In the genomic region with DNA sequence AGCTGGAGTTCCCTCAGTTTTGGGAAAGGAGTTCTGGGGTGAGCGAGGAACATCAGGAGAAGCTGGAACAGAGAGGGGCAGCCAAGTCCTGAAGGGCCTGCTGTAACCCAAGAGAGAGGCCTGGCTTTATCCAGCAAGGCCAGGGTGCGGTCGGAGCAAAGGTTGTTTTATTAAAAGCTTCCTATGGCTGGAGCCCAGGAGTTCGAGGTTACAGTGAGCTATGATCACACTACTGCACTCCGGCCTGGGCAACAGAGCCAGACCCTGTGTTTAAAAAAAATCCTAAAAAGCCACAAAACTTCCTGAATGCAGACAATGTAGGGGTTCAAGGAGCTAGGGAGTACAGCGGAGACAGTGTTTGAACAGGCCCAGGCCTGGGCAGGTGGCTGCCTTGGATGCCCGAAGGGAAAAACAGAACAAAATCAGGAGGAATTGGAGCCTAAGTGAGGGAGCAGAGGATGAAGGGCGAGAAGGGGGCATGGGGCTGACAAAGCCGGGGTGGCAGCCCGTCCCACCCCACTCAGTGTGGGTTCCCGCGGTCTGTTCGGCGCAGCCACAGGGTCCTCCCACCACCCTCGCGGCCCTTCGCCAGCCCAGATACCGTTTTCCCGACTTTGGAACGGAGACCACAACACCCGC, we compare ENCODE assay signal across 8 cellular contexts. TPM values are rescaled to one million over a fixed set of nuclear protein-coding genes. Genes with fewer than 3 reads are reported as not detected.
DNase-seq lines count a peak whose midpoint lies in the region; ATAC-seq, FAIRE-seq and TF ChIP-seq lines count a peak whose summit lies in the region.

No MANE protein-coding gene starts in this region.

- H2BK12ac ChIP-seq in H1 (ENCODE audit: low read depth, low read length): peak overlapping the region; percentile 60; the same call in 1 of the 2 replicates

- no peak for FAIRE-seq in H1 (lab: Jason Lieb, UNC)

- CTCF ChIA-PET in H1 (lab: Charles Lee; ENCODE audit: partially characterized antibody): interaction anchor here (1.2 to 26.0 kb wide), 6 partner anchors 7 to 97 kb away, joined by 3 to 809 read pairs (median 45); partner anchors contain the start of genes MALAT1 and NEAT1

- TF ChIP-seq POLR2A in H1 (IDR thresholded peaks at IDR 0.05; ENCODE audit: control extremely low read depth in 1 of 2, low read depth in 2 of 2, low read length in 2 of 2): no peak

- H4K20me1 ChIP-seq in H1 (replicated peaks in 1 of 2; ENCODE audit: control insufficient read depth in 1 of 2, insufficient read depth in 2 of 2, low read length in 2 of 2): no peaks in the 10 kb centered on the region

- H3K36me3 ChIP-seq in GM06990 (ENCODE audit: control insufficient read depth, insufficient read depth, low read length): no peaks in the 10 kb centered on the region
- peaks cover 10% of the 10 kb centered on the region for H3K36me3 ChIP-seq in SJSA1
- H3K36me3 ChIP-seq in H1 (ENCODE audit: control insufficient read depth in 2 of 4, insufficient read depth in 4 of 4, low read length in 3 of 4): no peaks in the 10 kb centered on the region

- H3K27ac ChIP-seq in SJSA1: peak overlapping the region; percentile 93
- peak overlapping the region; percentile 90 for H3K27ac ChIP-seq in H1 (ENCODE audit: low read depth, low read length)

- peaks cover 3% of the 10 kb centered on the region; the same call in 1 of the 2 replicates for H3K79me1 ChIP-seq in H1 (ENCODE audit: low read depth, low read length)

- H3K27me3 ChIP-seq in GM06990 (replicated peaks; ENCODE audit: control insufficient read depth, insufficient read depth, low read length) (no peaks in the 10 kb centered on the region), SJSA1 (replicated peaks) (no peaks in the 10 kb centered on the region), H1 (replicated peaks in 1 of 4; ENCODE audit: control insufficient read depth in 3 of 4, extremely low read depth in 1 of 4, insufficient read depth in 3 of 4, low read length in 3 of 4) (no peaks in the 10 kb centered on the region)

- H3K4me1 Mint-ChIP-seq in natural killer cell treated with Interleukin-12 subunit alpha and Interleukin-12 subunit beta and Interleukin-15 and Interleukin-18, amount 100 ng/mL, for 72 hours (ENCODE audit: low read depth in 2 of 2): peaks cover 13 to 19% of the 10 kb centered on the region in 2 donors

- peak overlapping the region; percentile 97; the same call in 1 of the 2 replicates for H4K8ac ChIP-seq in H1 (ENCODE audit: extremely low read depth, insufficient read depth, low read length)

- TF ChIP-seq CTCF in GM06990 (IDR thresholded peaks at IDR 0.05; ENCODE audit: insufficient read depth, low read length, poor library complexity, severe bottlenecking): no peak
- no peak for TF ChIP-seq CTCF in HFF-Myc (IDR thresholded peaks at IDR 0.05; ENCODE audit: low read depth, low read length, missing control alignments)
- no peak for TF ChIP-seq CTCF in H1 (IDR thresholded peaks at IDR 0.05; ENCODE audit: control extremely low read depth in 1 of 3, insufficient read depth in 1 of 3, low read depth in 1 of 3, low read length in 3 of 3)

- ATAC-seq in natural killer cell treated with Interleukin-12 subunit alpha and Interleukin-12 subunit beta and Interleukin-15 and Interleukin-18, amount 100 ng/mL, for 72 hours: peak; percentile 54 to 60
- ATAC-seq in GM18502 (IDR thresholded peaks at IDR 0.05; ENCODE audit: poor library complexity, unreplicated experiment): no peak
- ATAC-seq in HG02884 (IDR thresholded peaks at IDR 0.05; ENCODE audit: unreplicated experiment): no peak

- peak overlapping the region; percentile 84 to 88 for H3K4me2 ChIP-seq in H1 (ENCODE audit: insufficient read depth in 1 of 2, low read depth in 2 of 2, low read length in 2 of 2)

- peaks cover 9% of the 10 kb centered on the region for H3K23me2 ChIP-seq in H1 (ENCODE audit: low read depth, low read length)

- POLR2A ChIA-PET in H1 (lab: Charles Lee; ENCODE audit: partially characterized antibody): interaction anchor here (0.8 to 26.0 kb wide), 13 partner anchors 8 to 117 kb away, joined by 3 to 1447 read pairs (median 6); partner anchors contain the start of genes MALAT1, NEAT1 and SCYL1

- H2BK5ac ChIP-seq in H1 (ENCODE audit: low read depth, low read length): peak overlapping the region; percentile 95

- H3K79me2 ChIP-seq in H1 (ENCODE audit: control insufficient read depth in 1 of 2, insufficient read depth in 2 of 2, low read length in 2 of 2): 0 out of 4 replicates have a peak, but pooled peaks cover 0 to 7% of the 10 kb centered on the region in 2 experiments

- H2AFZ ChIP-seq in H1 (ENCODE audit: low read length): no peak overlapping the region

- peak overlapping the region; percentile 70 for H3K4ac ChIP-seq in H1 (replicated peaks; ENCODE audit: insufficient read length, low read depth, low read length)

- H3K4me3 Mint-ChIP-seq in natural killer cell treated with Interleukin-12 subunit alpha and Interleukin-12 subunit beta and Interleukin-15 and Interleukin-18, amount 100 ng/mL, for 72 hours: peak overlapping the region; percentile 88

- peak overlapping the region; percentile 99 for H3K4me3 ChIP-seq in GM06990 (replicated peaks; ENCODE audit: low read depth, low read length)
- H3K4me3 ChIP-seq in HFF-Myc (replicated peaks; ENCODE audit: low read depth, low read length): peak overlapping the region; percentile 89
- peak overlapping the region; percentile 66 for H3K4me3 ChIP-seq in SJSA1
- H3K4me3 ChIP-seq in H1 (ENCODE audit: extremely low read depth in 1 of 4, insufficient read depth in 2 of 4, low read depth in 3 of 4, low read length in 4 of 4): peak overlapping the region; percentile 60 to 86 (median 74)

- peaks cover 75% of the 10 kb centered on the region for H3K4me1 ChIP-seq in SJSA1 (replicated peaks)
- peaks cover 0 to 20% (median 16%) of the 10 kb centered on the region in 4 experiments; a peak in 5 of 7 replicates for H3K4me1 ChIP-seq in H1 (replicated peaks in 1 of 4; ENCODE audit: control insufficient read depth in 3 of 4, insufficient read depth in 4 of 4, low read length in 3 of 4)

- peak overlapping the region; percentile 78 for H4K5ac ChIP-seq in H1 (ENCODE audit: insufficient read length, low read depth, low read length)

- no peak for TF ChIP-seq EP300 in H1 (IDR thresholded peaks at IDR 0.05; ENCODE audit: borderline replicate concordance in 1 of 2, low read depth in 2 of 2, low read length in 2 of 2)

- no peaks in the 10 kb centered on the region for H3K9me3 ChIP-seq in SJSA1 (replicated peaks)
- no peaks in the 10 kb centered on the region for H3K9me3 ChIP-seq in H1 (ENCODE audit: insufficient read depth in 2 of 2, low read depth in 1 of 2, low read length in 1 of 2)

- no peak overlapping the region for H3K23ac ChIP-seq in H1 (ENCODE audit: insufficient read length)

- H2BK15ac ChIP-seq in H1 (ENCODE audit: low read length): no peak overlapping the region

- H4K91ac ChIP-seq in H1 (replicated peaks; ENCODE audit: insufficient read length, low read length): peak overlapping the region; percentile 45

- H3K27ac Mint-ChIP-seq in natural killer cell treated with Interleukin-12 subunit alpha and Interleukin-12 subunit beta and Interleukin-15 and Interleukin-18, amount 100 ng/mL, for 72 hours: peak overlapping the region; percentile 91 to 94

- H3K9ac ChIP-seq in H1 (replicated peaks in 1 of 4; ENCODE audit: extremely low read depth in 1 of 4, low read depth in 3 of 4, low read length in 3 of 4): peak overlapping the region; percentile 77 to 91 (median 82)

- H3K56ac ChIP-seq in H1 (replicated peaks; ENCODE audit: insufficient read length, low read depth, low read length): peak overlapping the region; percentile 88

- H3K36me3 Mint-ChIP-seq in natural killer cell treated with Interleukin-12 subunit alpha and Interleukin-12 subunit beta and Interleukin-15 and Interleukin-18, amount 100 ng/mL, for 72 hours: no peaks in the 10 kb centered on the region

- 42% methylated on average over 21 of the region's 21 CpGs; no CpG with 5 or more reads in 1 of the 2 experiments for WGBS in H1 (ENCODE audit: extremely low coverage in 1 of 2, insufficient coverage in 1 of 2, insufficient read length in 1 of 2, insufficient replicate concordance in 2 of 2, low coverage in 1 of 2, low lambda C conversion rate in 2 of 2, missing lambda C conversion rate in 1 of 2), 2 experiments

- DNase-seq in GM06990 (ENCODE audit: extremely low read depth, insufficient read length) (no peak), HFF-Myc (ENCODE audit: extremely low read depth, low read depth) (no peak), SJSA1 (ENCODE audit: low read depth in 1 of 2, low spot score in 2 of 2) (no peak), H1 (ENCODE audit: low read depth in 1 of 2, low spot score in 2 of 2) (no peak), NCI-H2171 (lab: John Stamatoyannopoulos, UW) (no peak)
- no peak for DNase-seq in natural killer cell treated with Interleukin-12 subunit alpha and Interleukin-12 subunit beta and Interleukin-15 and Interleukin-18, amount 100 ng/mL, for 72 hours (ENCODE audit: low spot score)

- H3K9me3 Mint-ChIP-seq in natural killer cell treated with Interleukin-12 subunit alpha and Interleukin-12 subunit beta and Interleukin-15 and Interleukin-18, amount 100 ng/mL, for 72 hours: no peaks in the 10 kb centered on the region

- H3K14ac ChIP-seq in H1 (ENCODE audit: insufficient read length): no peak overlapping the region

- no peak overlapping the region for H2BK120ac ChIP-seq in H1 (replicated peaks; ENCODE audit: low read depth, low read length)

- no peaks in the 10 kb centered on the region for H3K27me3 Mint-ChIP-seq in natural killer cell treated with Interleukin-12 subunit alpha and Interleukin-12 subunit beta and Interleukin-15 and Interleukin-18, amount 100 ng/mL, for 72 hours

- H3K18ac ChIP-seq in H1 (ENCODE audit: extremely low read depth, low read length): no peak overlapping the region

- H2AK5ac ChIP-seq in H1 (ENCODE audit: low read depth, low read length): peak overlapping the region; percentile 98

- 0 out of 2 replicates have a peak overlapping the region, but pooled peaks have one; percentile 56 for H2BK20ac ChIP-seq in H1 (ENCODE audit: low read length)

- no peak for TF ChIP-seq RAD21 in H1 (IDR thresholded peaks at IDR 0.05 in 1 of 2, conservative IDR thresholded peaks at IDR 0.05 in 1 of 2; ENCODE audit: low read depth in 2 of 2, low read length in 2 of 2)

RNA-seq across cellular contexts. Expression of gene MALAT1, which starts 22.1 kb away (rescaled TPM):
- 1,620 and 2,210 TPM in 2 replicates for total RNA-seq in SJSA1 (2014; rRNA removed; shearing (Covaris generic))
- total RNA-seq in H1 (2021; fragmentation: NEBNext Ultra II Directional; extraction: Animal tissue kit (Norgen Biotek cat#: 25700)): 911 and 984 TPM in 2 replicates
- polyA plus RNA-seq in H1 (2011; rRNA removed): 115 and 138 TPM in 2 replicates
- 212 TPM for polyA plus RNA-seq in H1 (2011; cell fraction: cytosol; rRNA removed)
- 619 TPM for polyA plus RNA-seq in H1 (2011; cell fraction: nucleus; rRNA removed)
- 175 to 282 TPM (median 222 TPM) in 4 replicates for polyA plus RNA-seq in H1 (2012, experiment 1 of 2)
- 15.8 TPM for polyA plus RNA-seq in H1 (2012, experiment 2 of 2)
- 300 TPM for polyA plus RNA-seq in H1 (2013, experiment 1 of 2)
- 230 TPM for polyA plus RNA-seq in H1 (2013, experiment 2 of 2)
- polyA minus RNA-seq in H1 (2011; rRNA and poly(A)+ RNA removed): 1,379 and 1,792 TPM in 2 replicates
- polyA minus RNA-seq in H1 (2011; cell fraction: cytosol; rRNA and poly(A)+ RNA removed): 1,548 TPM
- 4,417 TPM for polyA minus RNA-seq in H1 (2011; cell fraction: nucleus; rRNA and poly(A)+ RNA removed)
- 1,000 to 10,000 TPM; 6,610 to 7,236 TPM for total RNA-seq in natural killer cell treated with Interleukin-12 subunit alpha and Interleukin-12 subunit beta and Interleukin-15 and Interleukin-18, amount 100 ng/mL, for 72 hours

RNA-seq across cellular contexts. Expression of gene SCYL1, which starts 48.1 kb away (rescaled TPM):
- 103 and 130 TPM in 2 replicates for total RNA-seq in SJSA1 (2014; rRNA removed; shearing (Covaris generic))
- total RNA-seq in H1 (2021; fragmentation: NEBNext Ultra II Directional; extraction: Animal tissue kit (Norgen Biotek cat#: 25700)): 59.4 and 59.8 TPM in 2 replicates
- 77.7 and 111 TPM in 2 replicates for polyA plus RNA-seq in H1 (2011; rRNA removed)
- 81.5 TPM for polyA plus RNA-seq in H1 (2011; cell fraction: cytosol; rRNA removed)
- 125 TPM for polyA plus RNA-seq in H1 (2011; cell fraction: nucleus; rRNA removed)
- polyA plus RNA-seq in H1 (2012, experiment 1 of 2): 25.2 to 54.4 TPM (median 48.4 TPM) in 4 replicates
- polyA plus RNA-seq in H1 (2012, experiment 2 of 2): 47.9 TPM
- polyA plus RNA-seq in H1 (2013, experiment 1 of 2): 44.5 TPM
- polyA plus RNA-seq in H1 (2013, experiment 2 of 2): 50.1 TPM
- polyA minus RNA-seq in H1 (2011; rRNA and poly(A)+ RNA removed): 40.4 and 48.7 TPM in 2 replicates
- polyA minus RNA-seq in H1 (2011; cell fraction: cytosol; rRNA and poly(A)+ RNA removed): 40.9 TPM
- 32.2 TPM for polyA minus RNA-seq in H1 (2011; cell fraction: nucleus; rRNA and poly(A)+ RNA removed)
- 100 to 1,000 TPM in 1 of 2 donors, 10 to 100 TPM in 1; 84.5 to 112 TPM for total RNA-seq in natural killer cell treated with Interleukin-12 subunit alpha and Interleukin-12 subunit beta and Interleukin-15 and Interleukin-18, amount 100 ng/mL, for 72 hours

RNA-seq across cellular contexts. Expression of gene NEAT1, which starts 54.2 kb away (rescaled TPM):
- total RNA-seq in SJSA1 (2014; rRNA removed; shearing (Covaris generic)): 6.9 and 12.1 TPM in 2 replicates
- 10.4 and 10.7 TPM in 2 replicates for total RNA-seq in H1 (2021; fragmentation: NEBNext Ultra II Directional; extraction: Animal tissue kit (Norgen Biotek cat#: 25700))
- 1.6 and 2.4 TPM in 2 replicates for polyA plus RNA-seq in H1 (2011; rRNA removed)
- 5.7 TPM for polyA plus RNA-seq in H1 (2011; cell fraction: cytosol; rRNA removed)
- polyA plus RNA-seq in H1 (2011; cell fraction: nucleus; rRNA removed): 5.7 TPM
- 16.2 to 22.8 TPM (median 18.4 TPM) in 4 replicates for polyA plus RNA-seq in H1 (2012, experiment 1 of 2)
- 1.4 TPM for polyA plus RNA-seq in H1 (2012, experiment 2 of 2)
- 3.0 TPM for polyA plus RNA-seq in H1 (2013, experiment 1 of 2)
- polyA plus RNA-seq in H1 (2013, experiment 2 of 2): 2.6 TPM
- 11.4 and 18.7 TPM in 2 replicates for polyA minus RNA-seq in H1 (2011; rRNA and poly(A)+ RNA removed)
- 5.7 TPM for polyA minus RNA-seq in H1 (2011; cell fraction: cytosol; rRNA and poly(A)+ RNA removed)
- 23.0 TPM for polyA minus RNA-seq in H1 (2011; cell fraction: nucleus; rRNA and poly(A)+ RNA removed)
- 100 to 1,000 TPM; 432 to 571 TPM for total RNA-seq in natural killer cell treated with Interleukin-12 subunit alpha and Interleukin-12 subunit beta and Interleukin-15 and Interleukin-18, amount 100 ng/mL, for 72 hours

Comparison
In these comparisons a context has a peak if more than half of its experiments do, and no peak if none do; other contexts are left out.
1. ATAC-seq: peak in natural killer cell treated with Interleukin-12 subunit alpha and Interleukin-12 subunit beta and Interleukin-15 and Interleukin-18, amount 100 ng/mL, for 72 hours (2 of 2); none in GM18502 (single experiment) and HG02884 (single experiment).
2. RNA of gene NEAT1, which starts 54.2 kb away (total RNA-seq): 432 to 571 TPM in natural killer cell treated with Interleukin-12 subunit alpha and Interleukin-12 subunit beta and Interleukin-15 and Interleukin-18, amount 100 ng/mL, for 72 hours; 6.9 to 12.1 TPM in SJSA1 and 10.4 to 10.7 TPM in H1; every median in the first group is over 10 times any median in the second.
3. Peak in every context shown above with its lines, with median percentiles within 50 percentile points of each other: H3K4me3 ChIP-seq.